Comparison of ENCODE assay signal across 12 cellular contexts in the genomic region with DNA sequence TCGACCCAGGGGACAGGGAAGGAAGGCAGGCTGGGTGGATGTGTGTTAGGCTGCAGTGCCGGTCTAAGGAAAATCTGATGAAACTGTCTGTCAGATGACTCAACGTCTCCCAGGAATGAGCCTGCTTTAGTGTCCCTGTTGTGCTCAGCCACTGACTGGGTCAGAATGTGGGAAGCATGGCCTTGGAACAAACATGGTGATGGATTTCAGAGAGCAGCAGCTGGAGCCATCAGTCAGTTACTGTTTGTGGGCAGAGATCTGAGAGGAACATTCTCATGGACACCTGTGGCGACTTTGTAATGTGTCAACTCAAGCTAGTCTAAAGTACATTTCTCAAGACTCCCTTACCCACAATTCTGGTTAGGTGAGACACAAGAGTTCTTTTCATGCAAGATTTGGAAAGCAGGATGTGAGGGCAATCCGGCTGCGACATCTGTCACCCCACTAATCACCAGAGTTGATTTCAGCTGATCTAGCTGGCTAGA.
DNase-seq lines count a peak whose midpoint lies in the region; ATAC-seq and TF ChIP-seq lines count a peak whose summit lies in the region.
"Had no signal": no experiment of that assay in that cellular context is flagged by ENCODE, and none has a peak within 500 bp of the region (broad histone marks: within the 10 kb centered on the region; RNA-seq: fewer than 3 reads in every experiment).

No MANE protein-coding gene starts in this region.

- intact Hi-C loops in head of caudate nucleus (cut with DNase I) = no loop called here

- no peak for ATAC-seq in HG03159 (IDR thresholded peaks at IDR 0.05; ENCODE audit: unreplicated experiment)
- ATAC-seq: body of pancreas had no signal

- no peak overlapping the region for H3K4me3 Mint-ChIP-seq in progenitor cell of endocrine pancreas (ENCODE audit: low read depth)

- H3K36me3 Mint-ChIP-seq in progenitor cell of endocrine pancreas (ENCODE audit: insufficient read depth) = peaks cover 21% of the 10 kb centered on the region

- TF ChIP-seq CTCF in fibroblast of lung (conservative IDR thresholded peaks at IDR 0.05 in 1 of 2, IDR thresholded peaks at IDR 0.05 in 1 of 2; ENCODE audit: low read depth in 1 of 2, low read length in 2 of 2) (no peak), progenitor cell of endocrine pancreas (IDR thresholded peaks at IDR 0.05; ENCODE audit: unreplicated experiment) (no peak)

- peaks cover 2% of the 10 kb centered on the region for H3K4me1 ChIP-seq in fibroblast of lung (ENCODE audit: control insufficient read depth, extremely low read depth, insufficient read depth, low read length)
- H3K4me1 ChIP-seq: body of pancreas, heart left ventricle had no signal

- DNase-seq in ELF-1 (ENCODE audit: low read depth, low spot score) (peak; percentile 8), RPMI7951 (ENCODE audit: low read depth) (peak; percentile 29), fibroblast of lung (ENCODE audit: low read depth in 2 of 2) (peak; percentile 72 to 89), progenitor cell of endocrine pancreas (ENCODE audit: low spot score, unreplicated experiment) (no peak), NCI-H2227 (lab: John Stamatoyannopoulos, UW; ENCODE audit: unreplicated experiment) (no peak), head of caudate nucleus (no peak)
- DNase-seq in activated CD4-positive, alpha-beta T cell treated with anti-CD3 and anti-CD28 coated beads, Interleukin-2, amount 50 U/mL, for 1 hour = no peak
- DNase-seq: body of pancreas, heart left ventricle, NCI-H1105, T-helper 9 cell had no signal

- no peak overlapping the region for H3K4me3 ChIP-seq in fibroblast of lung (replicated peaks in 1 of 4; ENCODE audit: control extremely low read depth in 1 of 4, insufficient read depth in 1 of 4, low read depth in 3 of 4, low read length in 4 of 4)
- H3K4me3 ChIP-seq: body of pancreas, heart left ventricle had no signal

- no peaks in the 10 kb centered on the region for H4K20me1 ChIP-seq in fibroblast of lung (ENCODE audit: control insufficient read depth, extremely low read depth, insufficient read depth, low read length)

- H3K9ac ChIP-seq in fibroblast of lung (ENCODE audit: insufficient read depth, low read length) = no peak overlapping the region

- H3K4me1 Mint-ChIP-seq in progenitor cell of endocrine pancreas (ENCODE audit: low read depth) = no peaks in the 10 kb centered on the region

- no peak overlapping the region for H3K27ac ChIP-seq in fibroblast of lung (ENCODE audit: insufficient read depth, low read length)
- H3K27ac ChIP-seq: body of pancreas, heart left ventricle had no signal

- H3K79me2 ChIP-seq in fibroblast of lung (ENCODE audit: control insufficient read depth, insufficient read depth, low read length) = no peaks in the 10 kb centered on the region

- no peaks in the 10 kb centered on the region for H3K36me3 ChIP-seq in fibroblast of lung (ENCODE audit: control insufficient read depth, insufficient read depth, low read length)

- no peaks in the 10 kb centered on the region for H3K27me3 Mint-ChIP-seq in progenitor cell of endocrine pancreas

- H3K27ac Mint-ChIP-seq in progenitor cell of endocrine pancreas = peak overlapping the region; percentile 1

- H2AFZ ChIP-seq in fibroblast of lung (ENCODE audit: low read length) = no peak overlapping the region

- H3K27me3 ChIP-seq in fibroblast of lung (ENCODE audit: control insufficient read depth, insufficient read depth, low read length) = no peaks in the 10 kb centered on the region
- H3K27me3 ChIP-seq: body of pancreas, heart left ventricle had no signal

- H3K4me2 ChIP-seq in fibroblast of lung (ENCODE audit: extremely low read depth, insufficient read depth, low read length) = no peak overlapping the region

- H3K9me3 ChIP-seq in fibroblast of lung (ENCODE audit: control insufficient read depth, insufficient read depth, low read depth, low read length) = no peaks in the 10 kb centered on the region
- H3K9me3 ChIP-seq: body of pancreas, heart left ventricle had no signal

- H3K9me3 Mint-ChIP-seq in progenitor cell of endocrine pancreas (ENCODE audit: low read depth) = no peaks in the 10 kb centered on the region

Comparison
In these comparisons a context has a peak if more than half of its experiments do, and no peak if none do; other contexts are left out.
1. DNase-seq: peak in ELF-1 (single experiment), RPMI7951 (single experiment) and fibroblast of lung (2 of 2); none in progenitor cell of endocrine pancreas (single experiment), NCI-H2227 (single experiment), activated CD4-positive, alpha-beta T cell treated with anti-CD3 and anti-CD28 coated beads, Interleukin-2, amount 50 U/mL, for 1 hour (single experiment) and head of caudate nucleus (0 of 42).